8 cellular contexts compared by ENCODE assay signal in the genomic region with DNA sequence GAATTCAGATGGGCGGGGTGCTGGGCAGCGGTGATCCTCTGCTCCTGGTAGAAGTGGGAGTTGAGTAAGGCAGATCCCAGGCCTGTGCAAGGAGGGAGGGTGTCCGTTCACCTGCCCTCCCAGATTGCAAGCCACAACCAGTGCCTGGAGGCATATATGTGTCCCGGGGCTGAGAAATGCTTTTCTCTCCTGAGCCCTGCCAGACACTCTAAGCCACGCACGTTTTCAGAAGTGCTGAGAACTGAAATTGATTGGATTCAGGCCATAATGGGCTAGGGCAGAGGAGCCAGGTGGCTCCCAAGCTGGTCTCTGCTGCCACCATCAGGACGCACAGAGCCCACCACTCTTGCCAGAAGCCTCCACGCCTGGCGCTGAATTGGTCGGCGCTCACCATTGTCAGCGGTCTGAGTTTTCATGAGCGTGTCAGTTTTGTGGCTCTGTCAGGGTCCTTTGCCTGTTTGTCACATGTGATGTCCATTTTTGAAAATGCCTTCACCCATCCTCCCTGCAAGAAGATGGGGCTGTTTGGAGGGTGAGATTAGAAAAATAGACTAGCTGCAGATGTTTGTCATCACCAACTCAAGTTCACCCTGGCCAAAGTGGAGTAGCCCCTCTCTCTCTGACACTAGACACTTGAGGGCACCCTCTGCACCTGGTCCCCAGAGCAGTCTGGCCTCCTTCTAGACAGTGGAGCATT. TPM values are rescaled to one million over a fixed set of nuclear protein-coding genes. Genes with fewer than 3 reads are reported as not detected.
A peak's percentile ranks its signal among the peaks of the same experiment; 100 is the strongest.
DNase-seq lines count a peak whose midpoint lies in the region; ATAC-seq and TF ChIP-seq lines count a peak whose summit lies in the region.

No MANE protein-coding gene starts in this region.

- H3K4me3 Mint-ChIP-seq in activated T-cell treated with anti-CD3 and anti-CD28 coated beads, Interleukin-2, amount 50 U/mL, for 24 hours, result no peak overlapping the region
- H3K4me3 Mint-ChIP-seq in glutamatergic neuron (ENCODE audit: unreplicated experiment), result no peak overlapping the region

- peak; percentile 77 for TF ChIP-seq CTCF in glutamatergic neuron (IDR thresholded peaks at IDR 0.05; ENCODE audit: partially characterized antibody, unreplicated experiment)

- intact Hi-C loops in posterior cingulate gyrus (cut with DNase I), result loop anchor here (1.0 kb wide), 2 partner anchors 343 to 653 kb away; no protein-coding TSS in a partner anchor

- no peaks in the 10 kb centered on the region for H3K9me3 Mint-ChIP-seq in activated T-cell treated with anti-CD3 and anti-CD28 coated beads, Interleukin-2, amount 50 U/mL, for 24 hours
- no peaks in the 10 kb centered on the region for H3K9me3 Mint-ChIP-seq in glutamatergic neuron (ENCODE audit: unreplicated experiment)

- no peaks in the 10 kb centered on the region for H3K36me3 Mint-ChIP-seq in activated T-cell treated with anti-CD3 and anti-CD28 coated beads, Interleukin-2, amount 50 U/mL, for 24 hours (ENCODE audit: low read depth)
- peaks cover 5% of the 10 kb centered on the region for H3K36me3 Mint-ChIP-seq in glutamatergic neuron (ENCODE audit: unreplicated experiment)

- H3K27ac Mint-ChIP-seq in activated T-cell treated with anti-CD3 and anti-CD28 coated beads, Interleukin-2, amount 50 U/mL, for 24 hours, result no peak overlapping the region
- no peak overlapping the region for H3K27ac Mint-ChIP-seq in glutamatergic neuron (ENCODE audit: unreplicated experiment)

- DNase-seq in A172 (ENCODE audit: low spot score), result peak; percentile 41
- peak; percentile 70 for DNase-seq in NCI-H2171 treated with DMSO at 0.1 percent for 48 hours (lab: John Stamatoyannopoulos, UW)
- DNase-seq in activated T-cell treated with anti-CD3 and anti-CD28 coated beads, Interleukin-2, amount 50 U/mL, for 24 hours, result peak; percentile 41
- DNase-seq in glutamatergic neuron, result peak; percentile 84
- peak; percentile 56 to 96 (median 78) for DNase-seq in posterior cingulate gyrus
- DNase-seq in NK-92 (lab: John Stamatoyannopoulos, UW; ENCODE audit: unreplicated experiment), result no peak

- ATAC-seq in GM18498 (IDR thresholded peaks at IDR 0.05; ENCODE audit: unreplicated experiment), result peak; percentile 82
- ATAC-seq in HG03095 (IDR thresholded peaks at IDR 0.05; ENCODE audit: unreplicated experiment), result peak; percentile 60

- no peaks in the 10 kb centered on the region for H3K4me1 Mint-ChIP-seq in activated T-cell treated with anti-CD3 and anti-CD28 coated beads, Interleukin-2, amount 50 U/mL, for 24 hours (ENCODE audit: low read depth)
- peaks cover 14% of the 10 kb centered on the region for H3K4me1 Mint-ChIP-seq in glutamatergic neuron (ENCODE audit: low read depth, unreplicated experiment)

- H3K27me3 Mint-ChIP-seq in activated T-cell treated with anti-CD3 and anti-CD28 coated beads, Interleukin-2, amount 50 U/mL, for 24 hours, result no peaks in the 10 kb centered on the region
- H3K27me3 Mint-ChIP-seq in glutamatergic neuron (ENCODE audit: unreplicated experiment), result peaks cover 5% of the 10 kb centered on the region

RNA-seq across cellular contexts. Expression of a gene that starts 15.4 kb away (rescaled TPM):
- total RNA-seq in A172 (2014; rRNA removed; shearing (Covaris generic)), result not detected in 2 replicates
- total RNA-seq in glutamatergic neuron (ENCODE audit: unreplicated experiment), result not detected
